Comparison of ENCODE assay signal across 1 cellular context in genomic region chr11:23840872-23841271, GRCh38.
TF ChIP-seq lines count a peak whose summit lies in the region.

No MANE protein-coding gene starts in this region.

TF ChIP-seq in HEK293, 187 proteins besides CTCF, POLR2A, EP300 and RAD21 (continued from another document):
- TF ChIP-seq PRDM2 (tag by site-specific recombination; IDR thresholded peaks at IDR 0.05; ENCODE audit: borderline replicate concordance) (no peak), ZNF366 (tag by site-specific recombination; conservative IDR thresholded peaks at IDR 0.05) (0 out of 2 replicates have a peak, but pooled peaks have one; percentile 18), ZNF658 (tag by site-specific recombination; IDR thresholded peaks at IDR 0.05) (no peak), IKZF3 (tag by site-specific recombination; IDR thresholded peaks at IDR 0.05) (no peak), ZNF433 (tag by site-specific recombination; IDR thresholded peaks at IDR 0.05; ENCODE audit: low read depth) (0 out of 2 replicates have a peak, but pooled peaks have one; percentile 40), SETDB1 (IDR thresholded peaks at IDR 0.05; ENCODE audit: insufficient read length, low read length) (no peak), ZFP3 (tag by site-specific recombination; IDR thresholded peaks at IDR 0.05; ENCODE audit: low read depth) (no peak), ZNF280D (tag by site-specific recombination; IDR thresholded peaks at IDR 0.05) (no peak), HOXA7 (CRISPR knock-in tag; IDR thresholded peaks at IDR 0.05; ENCODE audit: borderline replicate concordance) (no peak)
- TF ChIP-seq, protein P1, sequence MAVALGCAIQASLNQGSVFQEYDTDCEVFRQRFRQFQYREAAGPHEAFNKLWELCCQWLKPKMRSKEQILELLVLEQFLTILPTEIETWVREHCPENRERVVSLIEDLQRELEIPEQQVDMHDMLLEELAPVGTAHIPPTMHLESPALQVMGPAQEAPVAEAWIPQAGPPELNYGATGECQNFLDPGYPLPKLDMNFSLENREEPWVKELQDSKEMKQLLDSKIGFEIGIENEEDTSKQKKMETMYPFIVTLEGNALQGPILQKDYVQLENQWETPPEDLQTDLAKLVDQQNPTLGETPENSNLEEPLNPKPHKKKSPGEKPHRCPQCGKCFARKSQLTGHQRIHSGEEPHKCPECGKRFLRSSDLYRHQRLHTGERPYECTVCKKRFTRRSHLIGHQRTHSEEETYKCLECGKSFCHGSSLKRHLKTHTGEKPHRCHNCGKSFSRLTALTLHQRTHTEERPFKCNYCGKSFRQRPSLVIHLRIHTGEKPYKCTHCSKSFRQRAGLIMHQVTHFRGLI (tag by site-specific recombination; IDR thresholded peaks at IDR 0.05) = no peak
- TF ChIP-seq, protein P2, sequence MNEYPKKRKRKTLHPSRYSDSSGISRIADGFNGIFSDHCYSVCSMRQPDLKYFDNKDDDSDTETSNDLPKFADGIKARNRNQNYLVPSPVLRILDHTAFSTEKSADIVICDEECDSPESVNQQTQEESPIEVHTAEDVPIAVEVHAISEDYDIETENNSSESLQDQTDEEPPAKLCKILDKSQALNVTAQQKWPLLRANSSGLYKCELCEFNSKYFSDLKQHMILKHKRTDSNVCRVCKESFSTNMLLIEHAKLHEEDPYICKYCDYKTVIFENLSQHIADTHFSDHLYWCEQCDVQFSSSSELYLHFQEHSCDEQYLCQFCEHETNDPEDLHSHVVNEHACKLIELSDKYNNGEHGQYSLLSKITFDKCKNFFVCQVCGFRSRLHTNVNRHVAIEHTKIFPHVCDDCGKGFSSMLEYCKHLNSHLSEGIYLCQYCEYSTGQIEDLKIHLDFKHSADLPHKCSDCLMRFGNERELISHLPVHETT (tag by site-specific recombination; IDR thresholded peaks at IDR 0.05) = no peak
